Comparison of ENCODE assay signal across 8 cellular contexts in the genomic region with DNA sequence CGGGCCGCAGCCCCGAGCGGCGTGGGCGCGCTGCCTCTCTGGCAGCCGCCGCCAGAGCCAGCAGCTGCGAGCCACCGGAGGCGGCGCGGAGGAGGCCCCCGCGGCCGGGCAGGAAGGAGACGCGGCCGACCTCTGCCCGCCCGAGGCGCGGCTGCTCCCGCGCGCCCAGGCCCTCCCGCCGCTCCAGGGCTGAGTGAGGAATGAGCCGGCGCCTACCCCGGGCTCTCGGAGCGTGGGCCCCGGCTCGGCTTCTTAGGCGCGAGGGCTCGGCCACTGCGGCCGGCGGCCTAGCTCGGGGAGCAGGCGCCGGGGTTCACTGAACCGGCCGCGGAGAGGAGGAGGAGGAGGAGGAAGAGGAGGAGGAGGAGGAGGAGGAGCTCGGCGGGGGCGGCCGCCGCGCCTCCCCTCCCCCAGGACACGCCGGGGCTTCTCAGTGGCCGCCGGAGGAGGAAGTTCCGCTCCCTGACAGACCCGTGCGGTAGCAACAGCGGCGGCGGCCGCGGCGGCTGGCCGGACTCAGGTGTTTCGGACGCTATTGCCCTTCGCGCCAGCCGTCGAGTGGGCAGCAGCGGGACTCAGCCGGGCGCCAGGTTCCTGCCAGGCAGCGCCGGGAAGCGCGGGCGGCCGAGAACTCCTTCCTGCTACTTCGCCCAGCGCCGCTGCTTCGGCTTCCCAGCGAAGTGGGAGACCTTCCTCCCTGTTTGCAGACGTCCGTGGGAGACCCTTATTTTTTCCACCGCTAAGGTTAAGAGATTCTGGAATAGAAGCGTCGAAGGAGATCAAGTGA. TPM values are rescaled to one million over a fixed set of nuclear protein-coding genes. Genes with fewer than 3 reads are reported as not detected.
A peak's percentile ranks its signal among the peaks of the same experiment; 100 is the strongest.
DNase-seq lines count a peak whose midpoint lies in the region; ATAC-seq and TF ChIP-seq lines count a peak whose summit lies in the region.

Gene MAN1A2, plus strand, starts transcription at position 468 of the 787 bp plus-strand sequence. CDS start 735 bp downstream, outside the sequence.

- H3K9me3 ChIP-seq in breast epithelium (no peaks in the 10 kb centered on the region), smooth muscle cell (replicated peaks; ENCODE audit: low read depth) (no peaks in the 10 kb centered on the region)

- H3K36me3 ChIP-seq in breast epithelium (no peaks in the 10 kb centered on the region), smooth muscle cell (ENCODE audit: low read depth) (no peaks in the 10 kb centered on the region)

- H3K27ac ChIP-seq in VCaP: peak within 1 kb of the TSS; percentile 96
- peak within 1 kb of the TSS; percentile 98 for H3K27ac ChIP-seq in breast epithelium
- H3K27ac ChIP-seq in smooth muscle cell (ENCODE audit: low read depth): peak within 1 kb of the TSS; percentile 91

- TF ChIP-seq CTCF in VCaP (conservative IDR thresholded peaks at IDR 0.05) (no peak), breast epithelium (IDR thresholded peaks at IDR 0.05) (peak in 1 of 3 donors; percentile 9), smooth muscle cell (IDR thresholded peaks at IDR 0.05; ENCODE audit: borderline replicate concordance, insufficient read depth, poor library complexity, severe bottlenecking) (no peak)

- under 1% methylated on average over 66 of the region's 93 CpGs for whole genome bisulfite sequencing in smooth muscle cell (ENCODE audit: low lambda C conversion rate)

- H3F3A ChIP-seq in smooth muscle cell (ENCODE audit: low read depth): no peaks in the 10 kb centered on the region

- peaks cover 48% of the 10 kb centered on the region for H3K79me2 ChIP-seq in smooth muscle cell (ENCODE audit: low read depth)

- peak; percentile 51 for TF ChIP-seq POLR2A in breast epithelium (IDR thresholded peaks at IDR 0.05)

- H3K4me3 ChIP-seq in breast epithelium (peak within 1 kb of the TSS; percentile 84 to 92 (median 87)), smooth muscle cell (peak within 1 kb of the TSS; percentile 90)

- peak within 1 kb of the TSS; percentile 91 for H3K9ac ChIP-seq in smooth muscle cell (ENCODE audit: low read depth)

- intact Hi-C loops in breast epithelium (cut with DNase I; ENCODE audit: low total_unique reads): no loop called here

- peaks cover 46% of the 10 kb centered on the region for H4K20me1 ChIP-seq in smooth muscle cell (ENCODE audit: low read depth)

- H3K27me3 ChIP-seq in breast epithelium (no peaks in the 10 kb centered on the region), smooth muscle cell (ENCODE audit: low read depth) (no peaks in the 10 kb centered on the region)

- peaks cover 0 to 4% of the 10 kb centered on the region in 2 donors for H3K4me1 ChIP-seq in breast epithelium
- H3K4me1 ChIP-seq in smooth muscle cell (ENCODE audit: low read depth): peaks cover 44% of the 10 kb centered on the region

- H2AFZ ChIP-seq in smooth muscle cell (ENCODE audit: low read depth): peak within 1 kb of the TSS; percentile 97

- ATAC-seq in HG02763 (IDR thresholded peaks at IDR 0.05; ENCODE audit: unreplicated experiment): peak; percentile 68

- DNase-seq in NCI-H1436 (lab: John Stamatoyannopoulos, UW) (peak; percentile 45), NCI-H1436 treated with DMSO at 0.1 percent for 48 hours (lab: John Stamatoyannopoulos, UW) (no peak), NCI-H1930 (lab: John Stamatoyannopoulos, UW) (peak; percentile 38 to 59), breast epithelium (ENCODE audit: low spot score in 2 of 2) (peak; percentile 83 to 84), iPS-NIHi11 (ENCODE audit: low spot score) (peak; percentile 78), smooth muscle cell (lab: John Stamatoyannopoulos, UW; ENCODE audit: unreplicated experiment) (peak; percentile 82)

- H3K4me2 ChIP-seq in smooth muscle cell: peak within 1 kb of the TSS; percentile 94

RNA-seq across cellular contexts. Expression of gene MAN1A2, which starts in this region (rescaled TPM):
- total RNA-seq in breast epithelium (10 to 100 TPM; 40.2 to 52.8 (median 43.3) TPM), smooth muscle cell (41.3 and 48.8 TPM in 2 replicates)
- 18.2 and 23.6 TPM in 2 replicates for polyA plus RNA-seq in smooth muscle cell
